Comparison of ENCODE assay signal across 29 cellular contexts in the genomic region with DNA sequence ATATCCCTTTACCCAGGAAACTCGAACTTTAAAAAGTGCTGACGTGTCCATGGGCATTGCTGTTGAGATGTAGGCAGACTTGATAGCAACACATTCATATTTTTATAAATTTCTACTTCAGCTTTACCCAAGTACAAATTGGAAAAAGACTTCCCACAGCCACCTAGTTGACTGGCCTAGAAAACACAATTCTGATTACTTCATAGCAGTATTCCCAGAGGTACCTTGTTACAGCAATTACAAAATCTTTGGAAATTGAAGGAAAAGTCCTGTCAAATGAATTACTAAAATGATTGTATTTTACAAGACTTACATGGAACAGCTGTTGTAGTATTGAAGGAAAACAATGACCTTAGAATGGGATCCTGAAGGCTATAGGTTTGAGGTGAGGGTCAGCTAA.
"Had no signal": no experiment of that assay in that cellular context is flagged by ENCODE, and none has a peak within 500 bp of the region (broad histone marks: within the 10 kb centered on the region; RNA-seq: fewer than 3 reads in every experiment).

No MANE protein-coding gene starts in this region.

- ATAC-seq: activated CD8-positive, alpha-beta T cell treated with anti-CD3 and anti-CD28 coated beads, Interleukin-2, amount 10 ng/mL, durations not matched to agents 7 days and 5 days; body of pancreas; K562; WTC11 had no signal

- H3K4me1 ChIP-seq: ascending aorta, body of pancreas, Peyer's patch had no signal

- H3K36me3 Mint-ChIP-seq: activated naive CD4-positive, alpha-beta T cell treated with anti-CD3 and anti-CD28 coated beads, Interleukin-2, amount 50 U/mL, for 24 hours had no signal

- H3K4me3 Mint-ChIP-seq: activated CD8-positive, alpha-beta T cell treated with anti-CD3 and anti-CD28 coated beads, Interleukin-2, amount 10 ng/mL, durations not matched to agents 7 days and 5 days; activated naive CD4-positive, alpha-beta T cell treated with anti-CD3 and anti-CD28 coated beads, Interleukin-2, amount 50 U/mL, for 24 hours; T-helper 1 cell treated with Interleukin-12 subunit alpha and Interleukin-12 subunit beta and Interleukin-4 antibody, amounts not matched to agents 30 μg/mL and 1 μg/mL, for 36 hours; WTC11 had no signal

- H3K27ac Mint-ChIP-seq: activated CD8-positive, alpha-beta T cell treated with anti-CD3 and anti-CD28 coated beads, Interleukin-2, amount 10 ng/mL, durations not matched to agents 7 days and 5 days; activated naive CD4-positive, alpha-beta T cell treated with anti-CD3 and anti-CD28 coated beads, Interleukin-2, amount 50 U/mL, for 24 hours; T-helper 1 cell treated with Interleukin-12 subunit alpha and Interleukin-12 subunit beta and Interleukin-4 antibody, amounts not matched to agents 30 μg/mL and 1 μg/mL, for 36 hours; WTC11 had no signal

- H3K27me3 ChIP-seq: ascending aorta, body of pancreas, Peyer's patch had no signal

- H3K4me1 Mint-ChIP-seq: activated naive CD4-positive, alpha-beta T cell treated with anti-CD3 and anti-CD28 coated beads, Interleukin-2, amount 50 U/mL, for 24 hours; WTC11 had no signal

- H3K27me3 Mint-ChIP-seq: activated naive CD4-positive, alpha-beta T cell treated with anti-CD3 and anti-CD28 coated beads, Interleukin-2, amount 50 U/mL, for 24 hours had no signal

- H3K4me3 ChIP-seq: ascending aorta, body of pancreas, K562, Peyer's patch had no signal

- H3K36me3 ChIP-seq: ascending aorta, Peyer's patch had no signal

- H3K27ac ChIP-seq: ascending aorta, body of pancreas, Peyer's patch, RWPE1 had no signal

- DNase-seq: activated CD4-positive, alpha-beta T cell treated with anti-CD3 and anti-CD28 coated beads for 48 hours; activated CD4-positive, alpha-beta T cell treated with anti-CD3 and anti-CD28 coated beads, Interleukin-2, amount 50 U/mL, for 4 hours; activated CD4-positive, CD25-positive, alpha-beta regulatory T cell treated with anti-CD3 and anti-CD28 coated beads, Interleukin-2, amount 50 U/mL, for 72 hours; activated CD8-positive, alpha-beta memory T cell treated with anti-CD3 and anti-CD28 coated beads, Interleukin-2, amount 50 U/mL, for 48 hours; activated CD8-positive, alpha-beta T cell treated with anti-CD3 and anti-CD28 coated beads, Interleukin-2, amount 10 ng/mL, durations not matched to agents 7 days and 5 days; activated effector memory CD4-positive, alpha-beta T cell treated with Interleukin-2 at 50 U/mL for 16 hours; activated naive CD4-positive, alpha-beta T cell; activated T-cell treated with anti-CD3 and anti-CD28 coated beads, Interleukin-2, amount 50 U/mL, for 1 hour; amniotic stem cell; body of pancreas; Karpas-422; NCI-H1105 treated with DMSO at 0.1 percent for 48 hours; NCI-H146; NCI-H187 treated with DMSO at 0.1 percent for 48 hours; NCI-H2171; NCI-H2227 treated with DMSO at 0.1 percent for 48 hours; NCI-H446 treated with DMSO at 0.1 percent for 48 hours; NCI-H526 treated with DMSO at 0.1 percent for 48 hours; NCI-H82; NK-92 treated with Interleukin-12 subunit alpha and Interleukin-12 subunit beta, amount 100 ng/mL, for 24 hours; Peyer's patch; SHP77 treated with DMSO at 0.1 percent for 48 hours; T-helper 9 cell had no signal

- H3K9me3 ChIP-seq: Peyer's patch had no signal
